31 cellular contexts compared by ENCODE assay signal in the genomic region with DNA sequence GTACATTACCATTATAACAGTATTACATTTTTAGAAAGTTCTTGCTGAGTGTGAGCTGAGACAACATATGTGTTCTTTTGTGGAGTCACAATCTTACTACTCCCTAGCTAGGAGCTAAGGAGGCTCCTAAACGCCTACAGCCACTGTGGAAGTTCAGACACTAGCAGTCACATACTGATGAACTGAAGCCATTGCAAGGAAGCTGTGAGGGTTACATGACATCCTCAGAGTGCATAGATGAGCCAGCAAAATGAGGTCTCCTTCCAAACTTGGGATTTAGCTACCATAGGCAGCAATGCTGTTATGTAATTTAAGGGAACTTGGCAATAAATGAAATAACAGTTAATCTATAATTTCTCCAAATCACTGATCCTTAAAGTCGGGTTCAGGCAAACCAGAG.
"Had no signal": no experiment of that assay in that cellular context is flagged by ENCODE, and none has a peak within 500 bp of the region (broad histone marks: within the 10 kb centered on the region; RNA-seq: fewer than 3 reads in every experiment).

No MANE protein-coding gene starts in this region.

- ATAC-seq: activated naive CD4-positive, alpha-beta T cell treated with anti-CD3 and anti-CD28 coated beads, Interleukin-2, amount 50 U/mL, for 72 hours; activated T-cell treated with anti-CD3 and anti-CD28 coated beads, Interleukin-2, amount 50 U/mL, for 72 hours; gastrocnemius medialis; mucosa of descending colon; stimulated activated naive B cell treated with anti-CD40 and anti-IgM and Interleukin-4, amounts not matched to agents 10 μg/mL and 1 μg/mL and 100 μg/mL, for 72 hours; upper lobe of right lung had no signal

- H3K27ac Mint-ChIP-seq: activated naive CD4-positive, alpha-beta T cell treated with anti-CD3 and anti-CD28 coated beads, Interleukin-2, amount 50 U/mL, for 72 hours; activated T-cell treated with anti-CD3 and anti-CD28 coated beads, Interleukin-2, amount 50 U/mL, for 72 hours; nephron; progenitor cell of endocrine pancreas; stimulated activated naive B cell treated with anti-CD40 and anti-IgM and Interleukin-4, amounts not matched to agents 10 μg/mL and 1 μg/mL and 100 μg/mL, for 72 hours had no signal

- H3K4me3 Mint-ChIP-seq: activated T-cell treated with anti-CD3 and anti-CD28 coated beads, Interleukin-2, amount 50 U/mL, for 72 hours; nephron; stimulated activated naive B cell treated with anti-CD40 and anti-IgM and Interleukin-4, amounts not matched to agents 10 μg/mL and 1 μg/mL and 100 μg/mL, for 72 hours had no signal

- H3K4me1 ChIP-seq: esophagus squamous epithelium, gastrocnemius medialis, left ventricle myocardium inferior, sigmoid colon, stomach, thyroid gland, upper lobe of right lung had no signal

- H3K27me3 Mint-ChIP-seq: progenitor cell of endocrine pancreas had no signal

- H3K36me3 Mint-ChIP-seq: activated naive CD4-positive, alpha-beta T cell treated with anti-CD3 and anti-CD28 coated beads, Interleukin-2, amount 50 U/mL, for 72 hours; stimulated activated naive B cell treated with anti-CD40 and anti-IgM and Interleukin-4, amounts not matched to agents 10 μg/mL and 1 μg/mL and 100 μg/mL, for 72 hours had no signal

- H3K27ac ChIP-seq: epithelial cell of prostate, esophagus squamous epithelium, gastrocnemius medialis, left ventricle myocardium inferior, neutrophil, ovary, sigmoid colon, stomach, thyroid gland, upper lobe of right lung, VCaP had no signal

- H3K27me3 ChIP-seq: esophagus squamous epithelium, gastrocnemius medialis, neutrophil, ovary, sigmoid colon, stomach, thyroid gland, upper lobe of right lung had no signal

- FAIRE-seq: bronchial epithelial cell, small intestine, TTC549 had no signal

- DNase-seq: activated CD4-positive, alpha-beta T cell treated with anti-CD3 and anti-CD28 coated beads for 4 hours; activated CD4-positive, alpha-beta T cell treated with anti-CD3 and anti-CD28 coated beads, Interleukin-2, amount 50 U/mL, for 4 hours; activated naive CD4-positive, alpha-beta T cell; activated T-cell treated with anti-CD3 and anti-CD28 coated beads for 4 hours; activated T-cell treated with anti-CD3 and anti-CD28 coated beads, Interleukin-2, amount 50 U/mL, for 72 hours; dermis blood vessel endothelial cell; effector CD4-positive, alpha-beta T cell; esophagus squamous epithelium; gastrocnemius medialis; glutamatergic neuron; islet precursor cell; left ventricle myocardium inferior; mucosa of descending colon; ovary; sigmoid colon; small intestine; stimulated activated CD4-positive, alpha-beta T cell treated with anti-CD3 and anti-CD28 coated beads, Interleukin-1b, Interleukin-23, amount 100 ng/mL, for 48 hours; stimulated activated CD4-positive, alpha-beta T cell treated with anti-CD3 and anti-CD28 coated beads, Interleukin-4, amount 100 ng/mL, for 4 hours; stimulated activated CD8-positive, alpha-beta memory T cell treated with anti-CD3 and anti-CD28 coated beads, Interleukin-4, amount 100 ng/mL, for 48 hours; stimulated activated naive B cell treated with anti-CD40 and anti-IgM and Interleukin-4, amounts not matched to agents 10 μg/mL and 1 μg/mL and 100 μg/mL, for 72 hours; stomach; thyroid gland; upper lobe of right lung had no signal

- H3K9me3 Mint-ChIP-seq: activated naive CD4-positive, alpha-beta T cell treated with anti-CD3 and anti-CD28 coated beads, Interleukin-2, amount 50 U/mL, for 72 hours; activated T-cell treated with anti-CD3 and anti-CD28 coated beads, Interleukin-2, amount 50 U/mL, for 72 hours; nephron; stimulated activated naive B cell treated with anti-CD40 and anti-IgM and Interleukin-4, amounts not matched to agents 10 μg/mL and 1 μg/mL and 100 μg/mL, for 72 hours had no signal

- H3K9me3 ChIP-seq: esophagus squamous epithelium, gastrocnemius medialis, left ventricle myocardium inferior, mucosa of descending colon, neutrophil, ovary, sigmoid colon, stomach, thyroid gland, upper lobe of right lung had no signal

- H3K4me3 ChIP-seq: esophagus squamous epithelium, gastrocnemius medialis, left ventricle myocardium inferior, mucosa of descending colon, ovary, sigmoid colon, stomach, thyroid gland, upper lobe of right lung had no signal

- H3K4me1 Mint-ChIP-seq: nephron; stimulated activated naive B cell treated with anti-CD40 and anti-IgM and Interleukin-4, amounts not matched to agents 10 μg/mL and 1 μg/mL and 100 μg/mL, for 72 hours had no signal

- H3K36me3 ChIP-seq: esophagus squamous epithelium, gastrocnemius medialis, left ventricle myocardium inferior, neutrophil, ovary, sigmoid colon, stomach, thyroid gland, upper lobe of right lung had no signal
